In genomic region chr1:172533511-172534116, GRCh38 we compare ENCODE assay signal across 8 cellular contexts. TPM values are rescaled to one million over a fixed set of nuclear protein-coding genes. Genes with fewer than 3 reads are reported as not detected.
DNase-seq lines count a peak whose midpoint lies in the region; ATAC-seq and TF ChIP-seq lines count a peak whose summit lies in the region.

No MANE protein-coding gene starts in this region.

- DNase-seq in activated T-cell treated with anti-CD3 and anti-CD28 coated beads for 1 hour (ENCODE audit: low read depth) (peak; percentile 22), SJSA1 (ENCODE audit: low read depth in 1 of 2, low spot score in 2 of 2) (peak in 1 of 2 experiments; percentile 40), astrocyte of the cerebellum (ENCODE audit: low read depth) (no peak), NCI-H2196 treated with DMSO at 0.1 percent for 48 hours (lab: John Stamatoyannopoulos, UW; ENCODE audit: unreplicated experiment) (no peak)
- no peak for DNase-seq in activated T-cell treated with anti-CD3 and anti-CD28 coated beads, Interleukin-2, amount 50 U/mL, for 1 hour
- peak; percentile 22 to 27 for DNase-seq in stimulated activated CD4-positive, alpha-beta T cell treated with anti-CD3 and anti-CD28 coated beads, Interleukin-15, amount 100 ng/mL, for 48 hours (ENCODE audit: low read depth in 2 of 2)

- no peaks in the 10 kb centered on the region; the same call in 1 of the 2 replicates for H3K27me3 ChIP-seq in SJSA1 (replicated peaks)
- no peaks in the 10 kb centered on the region for H3K27me3 ChIP-seq in iPS-20b (ENCODE audit: insufficient read depth, low read length)

- ATAC-seq in HG03342 (IDR thresholded peaks at IDR 0.05; ENCODE audit: unreplicated experiment) = peak; percentile 19

- no peak for TF ChIP-seq CTCF in astrocyte of the cerebellum (IDR thresholded peaks at IDR 0.05; ENCODE audit: low read depth, low read length, missing control alignments)

- H3K27ac ChIP-seq in SJSA1 = peak overlapping the region; percentile 90
- peak overlapping the region; percentile 59 for H3K27ac ChIP-seq in iPS-20b (ENCODE audit: low read length)

- peaks cover 7% of the 10 kb centered on the region for H3K36me3 ChIP-seq in SJSA1
- H3K36me3 ChIP-seq in iPS-20b (ENCODE audit: insufficient read depth, low read depth, low read length) = no peaks in the 10 kb centered on the region

- in situ Hi-C loops in astrocyte of the cerebellum (cut with HindIII; ENCODE audit: low sequenced_read_pairs) = no loop called here

- no peaks in the 10 kb centered on the region; the same call in 1 of the 2 replicates for H3K9me3 ChIP-seq in SJSA1 (replicated peaks)
- H3K9me3 ChIP-seq in iPS-20b (ENCODE audit: insufficient read depth, low read depth, low read length) = no peaks in the 10 kb centered on the region

- H3K4me1 ChIP-seq in SJSA1 (replicated peaks) (peaks cover 14% of the 10 kb centered on the region), iPS-20b (ENCODE audit: insufficient read depth, low read length) (peaks cover 39% of the 10 kb centered on the region)

- H3K9ac ChIP-seq in iPS-20b (ENCODE audit: low read depth, low read length) = peak overlapping the region; percentile 97

- peak overlapping the region; percentile 90 for H3K4me3 ChIP-seq in SJSA1
- H3K4me3 ChIP-seq in astrocyte of the cerebellum (ENCODE audit: low read depth, low read length) = peak overlapping the region; percentile 69
- H3K4me3 ChIP-seq in iPS-20b (ENCODE audit: low read length) = peak overlapping the region; percentile 99

RNA-seq across cellular contexts. Expression of gene SUCO, which starts 0.7 kb away (rescaled TPM):
- 24.1 and 26.1 TPM in 2 replicates for total RNA-seq in SJSA1 (2014; rRNA removed; shearing (Covaris generic))

Comparison
In these comparisons a context has a peak if more than half of its experiments do, and no peak if none do; other contexts are left out.
1. DNase-seq: peak in activated T-cell treated with anti-CD3 and anti-CD28 coated beads for 1 hour (single experiment) and stimulated activated CD4-positive, alpha-beta T cell treated with anti-CD3 and anti-CD28 coated beads, Interleukin-15, amount 100 ng/mL, for 48 hours (2 of 2); none in activated T-cell treated with anti-CD3 and anti-CD28 coated beads, Interleukin-2, amount 50 U/mL, for 1 hour (single experiment), astrocyte of the cerebellum (single experiment) and NCI-H2196 treated with DMSO at 0.1 percent for 48 hours (single experiment).
2. Peak in every context shown above with its lines, with median percentiles within 50 percentile points of each other: H3K4me3 ChIP-seq.